In the genomic region with DNA sequence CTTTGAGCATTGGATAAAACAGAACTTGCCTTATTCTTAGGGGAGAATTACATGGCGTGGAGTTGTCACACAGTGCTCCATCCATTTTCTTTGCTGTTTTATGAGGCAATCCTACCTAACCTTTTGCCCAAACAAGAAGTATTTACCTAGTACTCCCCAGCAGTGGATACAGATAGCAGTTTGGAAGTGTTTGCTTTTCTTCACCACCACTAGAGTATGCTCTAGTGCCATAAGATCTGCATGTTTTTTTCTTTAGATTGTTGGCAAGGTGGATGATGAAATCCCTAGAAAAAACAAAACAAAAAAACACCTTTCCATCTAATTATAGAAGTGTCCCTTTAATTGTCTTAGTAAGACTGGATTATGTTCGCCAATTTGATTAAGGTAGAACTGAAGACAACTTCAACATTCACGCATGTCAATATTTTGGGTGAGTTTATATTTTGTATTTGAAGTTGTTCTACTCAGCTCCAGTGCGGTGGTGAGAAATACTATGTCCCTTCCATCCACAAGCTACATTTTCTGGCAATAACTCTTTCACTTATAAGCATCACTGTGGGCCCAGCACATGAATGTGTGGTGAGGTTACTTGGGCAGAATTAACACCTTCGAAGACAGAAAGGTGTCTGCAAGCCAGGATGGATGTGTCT, we compare ENCODE assay signal across 8 cellular contexts. TPM values are rescaled to one million over a fixed set of nuclear protein-coding genes. Genes with fewer than 3 reads are reported as not detected.
DNase-seq lines count a peak whose midpoint lies in the region; ATAC-seq and TF ChIP-seq lines count a peak whose summit lies in the region.

No MANE protein-coding gene starts in this region.

- H3K4me3 Mint-ChIP-seq in stimulated activated naive CD8-positive, alpha-beta T cell treated with anti-CD3 and anti-CD28 coated beads, Interleukin-15, amount 100 ng/mL, for 72 hours, result no peak overlapping the region
- no peak overlapping the region for H3K4me3 Mint-ChIP-seq in osteocyte (ENCODE audit: unreplicated experiment)

- ATAC-seq in stimulated activated naive CD8-positive, alpha-beta T cell treated with anti-CD3 and anti-CD28 coated beads, Interleukin-15, amount 100 ng/mL, for 72 hours, result peak; percentile 77
- ATAC-seq in stimulated activated naive CD8-positive, alpha-beta T cell treated with anti-CD3 and anti-CD28 coated beads, Interleukin-15, Interleukin-2, amounts not matched to agents 100 U/mL and 50 U/mL, for 24 hours, result no peak
- no peak for ATAC-seq in HG03175 (IDR thresholded peaks at IDR 0.05; ENCODE audit: unreplicated experiment)

- peak overlapping the region; percentile 34 to 91 for H3K27ac Mint-ChIP-seq in stimulated activated naive CD8-positive, alpha-beta T cell treated with anti-CD3 and anti-CD28 coated beads, Interleukin-15, amount 100 ng/mL, for 72 hours
- H3K27ac Mint-ChIP-seq in osteocyte (ENCODE audit: unreplicated experiment), result no peak overlapping the region

- no peaks in the 10 kb centered on the region for H3K4me1 ChIP-seq in colonic mucosa

- TF ChIP-seq CTCF in osteocyte (IDR thresholded peaks at IDR 0.05) (peak; percentile 54), colonic mucosa (IDR thresholded peaks at IDR 0.05) (no peak)

- no peaks in the 10 kb centered on the region for H3K36me3 ChIP-seq in colonic mucosa

- no peak for DNase-seq in stimulated activated naive CD8-positive, alpha-beta T cell treated with anti-CD3 and anti-CD28 coated beads, Interleukin-15, amount 100 ng/mL, for 72 hours
- no peak for DNase-seq in stimulated activated naive CD8-positive, alpha-beta T cell treated with anti-CD3 and anti-CD28 coated beads, Interleukin-15, Interleukin-2, amounts not matched to agents 100 U/mL and 50 U/mL, for 24 hours
- DNase-seq in NCI-H345 (lab: John Stamatoyannopoulos, UW) (peak; percentile 15), dermis blood vessel endothelial cell (peak; percentile 47), osteocyte (ENCODE audit: extremely low spot score, unreplicated experiment) (no peak), colonic mucosa (no peak), activated gamma-delta T cell (lab: John Stamatoyannopoulos, UW) (no peak)

- no peaks in the 10 kb centered on the region for H3K27me3 ChIP-seq in colonic mucosa

- H3K36me3 Mint-ChIP-seq in osteocyte (ENCODE audit: unreplicated experiment), result no peaks in the 10 kb centered on the region

- H3K27ac ChIP-seq in colonic mucosa, result no peak overlapping the region

- H3K4me1 Mint-ChIP-seq in stimulated activated naive CD8-positive, alpha-beta T cell treated with anti-CD3 and anti-CD28 coated beads, Interleukin-15, amount 100 ng/mL, for 72 hours, result peaks cover 9% of the 10 kb centered on the region
- no peaks in the 10 kb centered on the region for H3K4me1 Mint-ChIP-seq in osteocyte (ENCODE audit: unreplicated experiment)

- H3K4me3 ChIP-seq in colonic mucosa, result no peak overlapping the region

- H3K9me3 Mint-ChIP-seq in stimulated activated naive CD8-positive, alpha-beta T cell treated with anti-CD3 and anti-CD28 coated beads, Interleukin-15, amount 100 ng/mL, for 72 hours, result no peaks in the 10 kb centered on the region
- H3K9me3 Mint-ChIP-seq in osteocyte (ENCODE audit: unreplicated experiment), result no peaks in the 10 kb centered on the region

- H3K27me3 Mint-ChIP-seq in stimulated activated naive CD8-positive, alpha-beta T cell treated with anti-CD3 and anti-CD28 coated beads, Interleukin-15, amount 100 ng/mL, for 72 hours, result peaks cover 32% of the 10 kb centered on the region
- H3K27me3 Mint-ChIP-seq in osteocyte (ENCODE audit: unreplicated experiment), result peaks cover 26% of the 10 kb centered on the region

- H3K9ac ChIP-seq in colonic mucosa (ENCODE audit: low read depth in 2 of 2, low read length in 2 of 2), result no peak overlapping the region

- H3K9me3 ChIP-seq in colonic mucosa, result no peaks in the 10 kb centered on the region

- intact Hi-C loops in colonic mucosa (cut with DNase I), result no loop called here

RNA-seq across cellular contexts. Expression of a gene that starts 23.6 kb away (rescaled TPM):
- total RNA-seq in dermis blood vessel endothelial cell (12.0 and 13.4 TPM in 2 replicates), osteocyte (22.5 and 32.3 TPM in 2 replicates), colonic mucosa (10 to 100 TPM; 21.1 to 21.5 TPM)

Comparison
In these comparisons a context has a peak if more than half of its experiments do, and no peak if none do; other contexts are left out.
1. DNase-seq: peak in NCI-H345 (single experiment) and dermis blood vessel endothelial cell (single experiment); none in stimulated activated naive CD8-positive, alpha-beta T cell treated with anti-CD3 and anti-CD28 coated beads, Interleukin-15, amount 100 ng/mL, for 72 hours (0 of 2), stimulated activated naive CD8-positive, alpha-beta T cell treated with anti-CD3 and anti-CD28 coated beads, Interleukin-15, Interleukin-2, amounts not matched to agents 100 U/mL and 50 U/mL, for 24 hours (single experiment), osteocyte (single experiment), colonic mucosa (single experiment) and activated gamma-delta T cell (single experiment).